In the genomic region with DNA sequence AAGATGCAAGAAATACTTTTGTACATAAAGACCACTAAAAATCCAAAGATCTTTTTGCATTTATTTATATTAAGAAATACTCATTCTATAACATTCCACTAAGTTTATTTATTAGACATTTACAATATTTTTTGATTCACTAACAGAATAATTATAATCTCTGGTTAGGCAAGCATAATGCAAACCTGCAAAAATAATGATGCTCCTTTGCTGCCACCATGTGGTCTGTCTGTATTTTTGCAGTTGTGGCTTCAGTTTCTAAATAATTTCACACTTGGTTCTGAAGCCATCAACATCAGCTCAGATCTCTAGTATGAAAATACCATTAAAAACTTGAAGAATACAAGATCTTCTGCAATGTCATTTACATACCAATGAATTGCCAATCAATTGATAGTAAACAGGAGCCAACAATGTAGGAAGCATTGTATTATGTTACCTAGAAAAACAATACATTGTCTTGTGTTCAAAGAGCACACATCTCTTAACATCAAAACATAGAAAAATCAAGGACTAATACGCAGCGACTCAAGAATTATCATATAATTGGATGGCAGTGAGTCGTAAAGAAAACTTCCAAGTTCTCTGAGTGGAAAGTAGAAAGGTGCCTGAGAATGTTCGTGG, we compare ENCODE assay signal across 10 cellular contexts. TPM values are rescaled to one million over a fixed set of nuclear protein-coding genes. Genes with fewer than 3 reads are reported as not detected.
A peak's percentile ranks its signal among the peaks of the same experiment; 100 is the strongest.
DNase-seq lines count a peak whose midpoint lies in the region; ATAC-seq and TF ChIP-seq lines count a peak whose summit lies in the region.
"Had no signal": no experiment of that assay in that cellular context is flagged by ENCODE, and none has a peak within 500 bp of the region (broad histone marks: within the 10 kb centered on the region; RNA-seq: fewer than 3 reads in every experiment).

No MANE protein-coding gene starts in this region.

- CTCF ChIA-PET in CD4-positive, alpha-beta T cell (lab: Charles Lee): interaction anchor here (0.9 to 2.1 kb wide), 2 partner anchors 9 to 270 kb away, joined by 4 to 13 read pairs; no protein-coding TSS in a partner anchor

- POLR2A ChIA-PET in CD4-positive, alpha-beta T cell (lab: Charles Lee): interaction anchor here (0.7 kb wide), 1 partner anchor 24 kb away, joined by 3 read pairs; no protein-coding TSS in a partner anchor

- peak; percentile 88 for TF ChIP-seq CTCF in CD4-positive, alpha-beta T cell (IDR thresholded peaks at IDR 0.05)
- peak; percentile 85 for TF ChIP-seq CTCF in glutamatergic neuron (IDR thresholded peaks at IDR 0.05; ENCODE audit: partially characterized antibody, unreplicated experiment)

- H3K36me3 Mint-ChIP-seq in CD4-positive, alpha-beta T cell (ENCODE audit: low read depth): no peaks in the 10 kb centered on the region
- H3K36me3 Mint-ChIP-seq in activated T-cell treated with anti-CD3 and anti-CD28 coated beads, Interleukin-2, amount 50 U/mL, for 72 hours (ENCODE audit: insufficient read depth in 2 of 2): no peaks in the 10 kb centered on the region
- H3K36me3 Mint-ChIP-seq in glutamatergic neuron (ENCODE audit: unreplicated experiment): no peaks in the 10 kb centered on the region
- H3K36me3 Mint-ChIP-seq: stimulated activated naive B cell treated with anti-CD40 and anti-IgM and Interleukin-4, amounts not matched to agents 10 μg/mL and 1 μg/mL and 100 μg/mL, for 72 hours had no signal

- peak in 9 of 10 experiments; percentile 6 to 40 (median 21) for DNase-seq in CD4-positive, alpha-beta T cell
- DNase-seq in NCI-H748 treated with DMSO at 0.1 percent for 48 hours (lab: John Stamatoyannopoulos, UW) (peak; percentile 15), glutamatergic neuron (peak; percentile 25), retina (peak; percentile 32)
- DNase-seq in activated T-cell treated with anti-CD3 and anti-CD28 coated beads, Interleukin-2, amount 50 U/mL, for 72 hours: peak; percentile 34 to 52
- DNase-seq: activated B cell treated with CpG ODN at 0.5 μM for 24 hours; stimulated activated naive B cell treated with anti-CD40 and anti-IgM and Interleukin-4, amounts not matched to agents 10 μg/mL and 1 μg/mL and 100 μg/mL, for 72 hours had no signal

- H3K9me3 ChIP-seq in CD4-positive, alpha-beta T cell (ENCODE audit: control insufficient read depth, low read length): no peaks in the 10 kb centered on the region

- H3K27ac ChIP-seq in CD4-positive, alpha-beta T cell (ENCODE audit: low read depth, low read length): no peak overlapping the region

- peaks cover 9% of the 10 kb centered on the region for H3K4me1 Mint-ChIP-seq in CD4-positive, alpha-beta T cell (ENCODE audit: low read depth)
- H3K4me1 Mint-ChIP-seq in activated T-cell treated with anti-CD3 and anti-CD28 coated beads, Interleukin-2, amount 50 U/mL, for 72 hours (ENCODE audit: low read depth): peaks cover 29% of the 10 kb centered on the region
- no peaks in the 10 kb centered on the region for H3K4me1 Mint-ChIP-seq in glutamatergic neuron (ENCODE audit: low read depth, unreplicated experiment)
- H3K4me1 Mint-ChIP-seq: activated B cell treated with CpG ODN at 0.5 μM for 24 hours; stimulated activated naive B cell treated with anti-CD40 and anti-IgM and Interleukin-4, amounts not matched to agents 10 μg/mL and 1 μg/mL and 100 μg/mL, for 72 hours had no signal

- H3K9me3 Mint-ChIP-seq in CD4-positive, alpha-beta T cell: no peaks in the 10 kb centered on the region
- H3K9me3 Mint-ChIP-seq in activated T-cell treated with anti-CD3 and anti-CD28 coated beads, Interleukin-2, amount 50 U/mL, for 72 hours: no peaks in the 10 kb centered on the region
- no peaks in the 10 kb centered on the region for H3K9me3 Mint-ChIP-seq in glutamatergic neuron (ENCODE audit: unreplicated experiment)
- H3K9me3 Mint-ChIP-seq: activated B cell treated with CpG ODN at 0.5 μM for 24 hours; stimulated activated naive B cell treated with anti-CD40 and anti-IgM and Interleukin-4, amounts not matched to agents 10 μg/mL and 1 μg/mL and 100 μg/mL, for 72 hours had no signal

- no peaks in the 10 kb centered on the region for H3K27me3 ChIP-seq in CD4-positive, alpha-beta T cell (ENCODE audit: control insufficient read depth, insufficient read depth, low read length)

- intact Hi-C loops in CD4-positive, alpha-beta T cell (cut with DNase I, micrococcal nuclease): loop anchor here (1.0 to 10.0 kb wide), 8 partner anchors 268 to 1910 kb away; no protein-coding TSS in a partner anchor

- H3K27ac Mint-ChIP-seq in CD4-positive, alpha-beta T cell: no peak overlapping the region
- no peak overlapping the region for H3K27ac Mint-ChIP-seq in activated T-cell treated with anti-CD3 and anti-CD28 coated beads, Interleukin-2, amount 50 U/mL, for 72 hours
- no peak overlapping the region for H3K27ac Mint-ChIP-seq in glutamatergic neuron (ENCODE audit: unreplicated experiment)
- H3K27ac Mint-ChIP-seq: activated B cell treated with CpG ODN at 0.5 μM for 24 hours; stimulated activated naive B cell treated with anti-CD40 and anti-IgM and Interleukin-4, amounts not matched to agents 10 μg/mL and 1 μg/mL and 100 μg/mL, for 72 hours had no signal

- no peak overlapping the region for H3K4me3 Mint-ChIP-seq in CD4-positive, alpha-beta T cell
- no peak overlapping the region for H3K4me3 Mint-ChIP-seq in activated T-cell treated with anti-CD3 and anti-CD28 coated beads, Interleukin-2, amount 50 U/mL, for 72 hours
- H3K4me3 Mint-ChIP-seq in glutamatergic neuron (ENCODE audit: unreplicated experiment): no peak overlapping the region
- H3K4me3 Mint-ChIP-seq: activated B cell treated with CpG ODN at 0.5 μM for 24 hours; stimulated activated naive B cell treated with anti-CD40 and anti-IgM and Interleukin-4, amounts not matched to agents 10 μg/mL and 1 μg/mL and 100 μg/mL, for 72 hours had no signal

- H3K27me3 Mint-ChIP-seq in CD4-positive, alpha-beta T cell: no peaks in the 10 kb centered on the region
- no peaks in the 10 kb centered on the region for H3K27me3 Mint-ChIP-seq in activated T-cell treated with anti-CD3 and anti-CD28 coated beads, Interleukin-2, amount 50 U/mL, for 72 hours (ENCODE audit: low read depth)
- H3K27me3 Mint-ChIP-seq in glutamatergic neuron (ENCODE audit: unreplicated experiment): no peaks in the 10 kb centered on the region
- H3K27me3 Mint-ChIP-seq: activated B cell treated with CpG ODN at 0.5 μM for 24 hours; stimulated activated naive B cell treated with anti-CD40 and anti-IgM and Interleukin-4, amounts not matched to agents 10 μg/mL and 1 μg/mL and 100 μg/mL, for 72 hours had no signal

- peak; percentile 56 for ATAC-seq in CD4-positive, alpha-beta T cell (ENCODE audit: poor library complexity)
- ATAC-seq in GM18861 (IDR thresholded peaks at IDR 0.05; ENCODE audit: unreplicated experiment) (peak; percentile 75), HG03135 (IDR thresholded peaks at IDR 0.05; ENCODE audit: unreplicated experiment) (peak; percentile 74), HG02610 (IDR thresholded peaks at IDR 0.05; ENCODE audit: unreplicated experiment) (no peak)
- ATAC-seq in activated T-cell treated with anti-CD3 and anti-CD28 coated beads, Interleukin-2, amount 50 U/mL, for 72 hours (replicated peaks in 1 of 2): peak in 1 of 2 donors; percentile 53

RNA-seq across cellular contexts. Expression of gene WDR75, which starts 28.8 kb away (rescaled TPM):
- total RNA-seq in CD4-positive, alpha-beta T cell: 10 to 100 TPM; 38.1 to 45.3 TPM
- 10 to 100 TPM; 59.1 to 75.1 TPM for total RNA-seq in activated T-cell treated with anti-CD3 and anti-CD28 coated beads, Interleukin-2, amount 50 U/mL, for 72 hours
- total RNA-seq in glutamatergic neuron (ENCODE audit: unreplicated experiment): 41.4 TPM
